1 cellular context compared by ENCODE assay signal in genomic region chr2:240850026-240850425, GRCh38.
TF ChIP-seq lines count a peak whose summit lies in the region.

No MANE protein-coding gene starts in this region.

TF ChIP-seq in HepG2, 621 proteins besides CTCF, POLR2A, EP300 and RAD21:
- no peak for TF ChIP-seq ETS1 (CRISPR knock-in tag; IDR thresholded peaks at IDR 0.05)
- TF ChIP-seq ZNF234 (CRISPR knock-in tag; conservative IDR thresholded peaks at IDR 0.05) = no peak
- no peak for TF ChIP-seq ARID3A (IDR thresholded peaks at IDR 0.05; ENCODE audit: low read depth, low read length)
- no peak for TF ChIP-seq ZNF547 (CRISPR knock-in tag; IDR thresholded peaks at IDR 0.05)
- TF ChIP-seq FOXC1 (CRISPR knock-in tag; IDR thresholded peaks at IDR 0.05; ENCODE audit: borderline replicate concordance) = no peak
- TF ChIP-seq TCF7 (IDR thresholded peaks at IDR 0.05; ENCODE audit: low read depth) = no peak
- TF ChIP-seq ZNF646 (CRISPR knock-in tag; IDR thresholded peaks at IDR 0.05) = no peak
- no peak for TF ChIP-seq RNF2 (conservative IDR thresholded peaks at IDR 0.05; ENCODE audit: low read depth)
- TF ChIP-seq PPARG (CRISPR knock-in tag; conservative IDR thresholded peaks at IDR 0.05) = no peak
- TF ChIP-seq MIER3 (CRISPR knock-in tag; IDR thresholded peaks at IDR 0.05; ENCODE audit: borderline replicate concordance) = no peak
- no peak for TF ChIP-seq TP53 (CRISPR knock-in tag; conservative IDR thresholded peaks at IDR 0.05)
- no peak for TF ChIP-seq POGK (CRISPR knock-in tag; conservative IDR thresholded peaks at IDR 0.05)
- TF ChIP-seq ZNF326 (CRISPR knock-in tag; IDR thresholded peaks at IDR 0.05; ENCODE audit: borderline replicate concordance) = no peak
- no peak for TF ChIP-seq SOX5 (CRISPR knock-in tag; IDR thresholded peaks at IDR 0.05; ENCODE audit: borderline replicate concordance)
- no peak for TF ChIP-seq ZNF124 (CRISPR knock-in tag; IDR thresholded peaks at IDR 0.05)
- no peak for TF ChIP-seq ZSCAN12 (CRISPR knock-in tag; IDR thresholded peaks at IDR 0.05)
- TF ChIP-seq POLR2G (IDR thresholded peaks at IDR 0.05; ENCODE audit: low read depth, low read length) = no peak
- no peak for TF ChIP-seq ZNF891 (CRISPR knock-in tag; IDR thresholded peaks at IDR 0.05)
